In the genomic region with DNA sequence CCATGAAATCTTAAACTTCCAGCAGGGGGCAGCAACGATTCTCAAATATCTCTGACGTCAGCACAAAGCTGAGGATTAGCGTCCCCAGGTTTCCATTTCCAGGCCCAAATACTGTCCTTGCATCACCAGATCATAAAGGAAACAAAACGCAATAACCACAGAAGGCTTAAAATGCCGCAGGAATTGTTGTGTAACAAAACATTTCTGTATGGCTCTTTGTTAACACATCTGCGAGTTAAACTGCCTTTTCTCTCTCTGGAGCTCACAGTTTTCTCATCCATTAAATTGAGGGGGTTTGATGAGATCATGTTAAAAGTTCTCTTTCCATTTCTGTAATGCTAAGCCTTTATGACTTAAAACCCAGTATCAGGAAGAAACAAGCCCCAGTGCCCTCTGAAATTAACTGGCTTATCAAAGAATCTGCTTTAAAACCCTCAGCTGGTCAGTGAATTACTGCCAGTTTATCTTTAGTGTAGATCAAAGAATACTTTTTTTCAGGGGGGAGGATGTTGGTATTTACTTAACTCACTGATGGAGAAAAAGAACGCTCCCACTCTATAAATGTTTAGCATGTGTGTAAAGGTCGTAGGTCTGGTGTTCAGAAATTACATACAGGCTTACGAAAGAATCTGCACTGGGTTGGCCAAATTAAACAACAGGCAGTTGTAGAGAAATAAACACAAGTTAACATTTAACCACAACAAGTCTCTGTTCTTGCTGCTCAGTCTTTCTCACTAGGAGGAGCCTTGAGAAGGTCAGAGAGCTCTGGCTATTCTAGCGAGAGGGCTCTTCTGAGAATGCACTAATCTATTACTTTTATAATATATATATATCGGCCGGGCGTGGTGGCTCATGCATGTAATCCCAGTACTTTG, we compare ENCODE assay signal across 8 cellular contexts. TPM values are rescaled to one million over a fixed set of nuclear protein-coding genes. Genes with fewer than 3 reads are reported as not detected.
DNase-seq lines count a peak whose midpoint lies in the region; ATAC-seq and TF ChIP-seq lines count a peak whose summit lies in the region.

No MANE protein-coding gene starts in this region.

- intact Hi-C loops in lower lobe of right lung (cut with DNase I), result no loop called here

- H3K36me3 ChIP-seq in lower lobe of right lung, result no peaks in the 10 kb centered on the region

- H3K4me3 Mint-ChIP-seq in activated CD4-positive, alpha-beta T cell treated with anti-CD3 and anti-CD28 coated beads, Interleukin-2, amount 10 ng/mL, durations not matched to agents 7 days and 5 days, result no peak overlapping the region

- no peaks in the 10 kb centered on the region for H3K9me3 ChIP-seq in lower lobe of right lung

- no peaks in the 10 kb centered on the region for H3K27me3 ChIP-seq in lower lobe of right lung (ENCODE audit: low read depth)

- H3K4me3 ChIP-seq in lower lobe of right lung, result peak overlapping the region; percentile 9

- POLR2A ChIA-PET in activated CD4-positive, alpha-beta T cell treated with anti-CD3 and anti-CD28 coated beads, Interleukin-2, amount 10 ng/mL, durations not matched to agents 7 days and 5 days (lab: Charles Lee), result no interaction called here

- peak overlapping the region; percentile 75 for H3K27ac ChIP-seq in lower lobe of right lung

- CTCF ChIA-PET in activated CD4-positive, alpha-beta T cell treated with anti-CD3 and anti-CD28 coated beads, Interleukin-2, amount 10 ng/mL, durations not matched to agents 7 days and 5 days (lab: Charles Lee), result interaction anchor here (0.5 to 3.0 kb wide), 17 partner anchors 8 to 534 kb away, joined by 3 to 20 read pairs (median 3); a partner anchor contains a TSS

- DNase-seq in COLO829 (ENCODE audit: low spot score) (peak; percentile 27), NCI-H524 treated with DMSO at 0.1 percent for 48 hours (lab: John Stamatoyannopoulos, UW) (peak; percentile 50), dedifferentiated amniotic fluid mesenchymal stem cell (ENCODE audit: extremely low spot score) (peak; percentile 98), lower lobe of right lung (no peak)
- DNase-seq in activated CD4-positive, alpha-beta T cell treated with anti-CD3 and anti-CD28 coated beads, Interleukin-2, amount 10 ng/mL, durations not matched to agents 7 days and 5 days, result peak; percentile 79
- peak; percentile 39 to 45 (median 39) for DNase-seq in stimulated activated CD4-positive, alpha-beta T cell treated with anti-CD3 and anti-CD28 coated beads, TNF-alpha, amount 100 ng/mL, for 1 hour (ENCODE audit: low read depth in 3 of 3, low spot score in 1 of 3)

- peak overlapping the region; percentile 67 for H3K27ac Mint-ChIP-seq in activated CD4-positive, alpha-beta T cell treated with anti-CD3 and anti-CD28 coated beads, Interleukin-2, amount 10 ng/mL, durations not matched to agents 7 days and 5 days

- no peaks in the 10 kb centered on the region for H3K27me3 Mint-ChIP-seq in activated CD4-positive, alpha-beta T cell treated with anti-CD3 and anti-CD28 coated beads, Interleukin-2, amount 10 ng/mL, durations not matched to agents 7 days and 5 days

- no peaks in the 10 kb centered on the region for H3K9me3 Mint-ChIP-seq in activated CD4-positive, alpha-beta T cell treated with anti-CD3 and anti-CD28 coated beads, Interleukin-2, amount 10 ng/mL, durations not matched to agents 7 days and 5 days

- TF ChIP-seq CTCF in lower lobe of right lung (IDR thresholded peaks at IDR 0.05), result peak; percentile 71

- H3K36me3 Mint-ChIP-seq in activated CD4-positive, alpha-beta T cell treated with anti-CD3 and anti-CD28 coated beads, Interleukin-2, amount 10 ng/mL, durations not matched to agents 7 days and 5 days (ENCODE audit: low read depth), result no peaks in the 10 kb centered on the region

- peaks cover 13% of the 10 kb centered on the region for H3K4me1 Mint-ChIP-seq in activated CD4-positive, alpha-beta T cell treated with anti-CD3 and anti-CD28 coated beads, Interleukin-2, amount 10 ng/mL, durations not matched to agents 7 days and 5 days

- peaks cover 43% of the 10 kb centered on the region for H3K4me1 ChIP-seq in lower lobe of right lung

- peak; percentile 53 for ATAC-seq in HG02642 (IDR thresholded peaks at IDR 0.05; ENCODE audit: poor library complexity, unreplicated experiment)
- ATAC-seq in lower lobe of right lung, result peak; percentile 87 to 91
- no peak for ATAC-seq in HG03432 (IDR thresholded peaks at IDR 0.05; ENCODE audit: unreplicated experiment)

RNA-seq across cellular contexts. Expression of a gene that starts 10.6 kb away (rescaled TPM):
- 10 to 100 TPM; 41.3 to 53.1 TPM for total RNA-seq in activated CD4-positive, alpha-beta T cell treated with anti-CD3 and anti-CD28 coated beads, Interleukin-2, amount 10 ng/mL, durations not matched to agents 7 days and 5 days
- 30.1 TPM for total RNA-seq in lower lobe of right lung

RNA-seq across cellular contexts. Expression of a gene that starts 28.0 kb away (rescaled TPM):
- 100 to 1,000 TPM; 157 to 178 TPM for total RNA-seq in activated CD4-positive, alpha-beta T cell treated with anti-CD3 and anti-CD28 coated beads, Interleukin-2, amount 10 ng/mL, durations not matched to agents 7 days and 5 days
- 78.2 TPM for total RNA-seq in lower lobe of right lung

RNA-seq across cellular contexts. Expression of a gene that starts 44.8 kb away (rescaled TPM):
- 1 to 10 TPM; 1.0 to 1.3 TPM for total RNA-seq in activated CD4-positive, alpha-beta T cell treated with anti-CD3 and anti-CD28 coated beads, Interleukin-2, amount 10 ng/mL, durations not matched to agents 7 days and 5 days
- total RNA-seq in lower lobe of right lung, result 0.77 TPM

RNA-seq across cellular contexts. Expression of a gene that starts 56.9 kb away (rescaled TPM):
- total RNA-seq in activated CD4-positive, alpha-beta T cell treated with anti-CD3 and anti-CD28 coated beads, Interleukin-2, amount 10 ng/mL, durations not matched to agents 7 days and 5 days, result 10 to 100 TPM; 36.5 to 38.0 TPM
- total RNA-seq in lower lobe of right lung, result 18.7 TPM

RNA-seq across cellular contexts. Expression of a gene that starts 57.1 kb away (rescaled TPM):
- total RNA-seq in activated CD4-positive, alpha-beta T cell treated with anti-CD3 and anti-CD28 coated beads, Interleukin-2, amount 10 ng/mL, durations not matched to agents 7 days and 5 days, result 10 to 100 TPM; 31.5 to 32.9 TPM
- 31.1 TPM for total RNA-seq in lower lobe of right lung
